9 cellular contexts compared by ENCODE assay signal in the genomic region with DNA sequence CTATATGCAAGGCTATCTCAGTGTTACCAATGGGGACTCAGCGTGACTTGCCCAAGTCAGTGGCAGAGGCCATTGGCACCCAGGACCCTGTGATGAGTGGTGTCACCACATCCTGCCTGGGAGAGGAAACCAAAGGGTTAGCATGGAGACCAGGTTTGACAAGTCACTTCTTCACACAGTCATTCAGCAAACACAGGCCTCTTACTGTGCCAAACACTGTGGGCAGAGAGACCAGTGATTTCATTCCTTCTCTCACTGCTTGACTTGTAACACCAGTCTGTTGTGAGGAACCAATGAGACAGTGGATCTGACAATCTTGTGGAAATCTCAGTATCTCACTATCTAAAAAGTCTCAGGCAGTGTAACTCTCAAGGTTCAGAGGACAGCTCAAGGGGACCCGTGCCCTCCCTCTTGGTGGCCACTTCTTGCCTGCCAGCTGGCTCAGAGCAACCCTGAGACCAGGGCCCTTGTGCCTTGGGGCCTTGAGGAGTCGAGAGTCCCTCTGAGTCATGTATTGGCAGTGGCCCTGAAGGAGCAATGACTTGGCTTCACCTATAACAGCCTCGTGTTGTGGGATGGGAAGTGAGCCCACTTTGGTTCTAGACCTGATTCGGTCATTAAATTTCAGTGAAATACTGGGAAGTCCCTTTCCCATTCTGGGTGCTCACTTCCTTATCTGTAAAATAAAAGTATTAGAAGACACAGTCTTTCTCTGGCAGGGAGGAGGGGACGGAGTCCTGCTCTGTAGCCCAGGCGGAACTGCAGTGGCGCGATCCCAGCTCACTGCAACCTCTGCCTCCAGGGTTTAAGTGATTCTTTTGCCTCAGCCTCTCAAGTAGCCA. TPM values are rescaled to one million over a fixed set of nuclear protein-coding genes. Genes with fewer than 3 reads are reported as not detected.
A peak's percentile ranks its signal among the peaks of the same experiment; 100 is the strongest.
DNase-seq lines count a peak whose midpoint lies in the region; ATAC-seq and TF ChIP-seq lines count a peak whose summit lies in the region.
"Had no signal": no experiment of that assay in that cellular context is flagged by ENCODE, and none has a peak within 500 bp of the region (broad histone marks: within the 10 kb centered on the region; RNA-seq: fewer than 3 reads in every experiment).

No MANE protein-coding gene starts in this region.

- no peak overlapping the region for H3K27ac ChIP-seq in thoracic aorta
- H3K27ac ChIP-seq: C4-2B had no signal

- no peaks in the 10 kb centered on the region for H3K36me3 Mint-ChIP-seq in activated naive CD4-positive, alpha-beta T cell treated with anti-CD3 and anti-CD28 coated beads, Interleukin-2, amount 50 U/mL, for 72 hours

- H3K9me3 Mint-ChIP-seq in activated naive CD4-positive, alpha-beta T cell treated with anti-CD3 and anti-CD28 coated beads, Interleukin-2, amount 50 U/mL, for 72 hours: no peaks in the 10 kb centered on the region

- no peak overlapping the region for H3K27ac Mint-ChIP-seq in activated naive CD4-positive, alpha-beta T cell treated with anti-CD3 and anti-CD28 coated beads, Interleukin-2, amount 50 U/mL, for 72 hours

- H3K9me3 ChIP-seq in thoracic aorta: no peaks in the 10 kb centered on the region

- DNase-seq in activated naive CD4-positive, alpha-beta T cell treated with anti-CD3 and anti-CD28 coated beads, Interleukin-2, amount 50 U/mL, for 72 hours (ENCODE audit: low spot score in 2 of 2): no peak
- DNase-seq in activated naive CD4-positive, alpha-beta T cell (lab: John Stamatoyannopoulos, UW): no peak
- peak; percentile 18 to 91 for DNase-seq in T47D (ENCODE audit: low read depth in 1 of 2, low spot score in 1 of 2)
- DNase-seq in thoracic aorta (ENCODE audit: low spot score): peak; percentile 31
- DNase-seq in T-helper 9 cell: no peak
- DNase-seq in stimulated activated CD4-positive, alpha-beta T cell treated with anti-CD3 and anti-CD28 coated beads, Interleukin-2, amount 100 ng/mL, for 24 hours: no peak
- DNase-seq in NCI-H1930 (lab: John Stamatoyannopoulos, UW): no peak

- in situ Hi-C loops in T47D (cut with HindIII; ENCODE audit: low pct_unique_long_range_greater_than_20kb, low sequenced_read_pairs): no loop called here

- TF ChIP-seq CTCF in thoracic aorta (IDR thresholded peaks at IDR 0.05): no peak

- H3K4me1 ChIP-seq in thoracic aorta (ENCODE audit: control insufficient read depth in 1 of 2, low read depth in 2 of 2): peaks cover 0 to 14% of the 10 kb centered on the region in 2 donors

- H3K27me3 ChIP-seq in thoracic aorta (replicated peaks; ENCODE audit: insufficient read depth): no peaks in the 10 kb centered on the region

- ATAC-seq in activated naive CD4-positive, alpha-beta T cell treated with anti-CD3 and anti-CD28 coated beads, Interleukin-2, amount 50 U/mL, for 72 hours: peak; percentile 79 to 82
- ATAC-seq in HG03045 (IDR thresholded peaks at IDR 0.05; ENCODE audit: unreplicated experiment) (peak; percentile 69), thoracic aorta (ENCODE audit: insufficient number of reproducible peaks, low FRiP score, low read depth) (peak; percentile 65)

- H3K36me3 ChIP-seq in thoracic aorta: no peaks in the 10 kb centered on the region

- no peak overlapping the region for H3K4me3 ChIP-seq in thoracic aorta

RNA-seq across cellular contexts. Expression of gene FABP6, which starts 1.6 kb away (rescaled TPM):
- not detected for total RNA-seq in activated naive CD4-positive, alpha-beta T cell treated with anti-CD3 and anti-CD28 coated beads, Interleukin-2, amount 50 U/mL, for 72 hours
- total RNA-seq in thoracic aorta: not detected

Comparison
In these comparisons a context has a peak if more than half of its experiments do, and no peak if none do; other contexts are left out.
1. DNase-seq: peak in T47D (2 of 2) and thoracic aorta (single experiment); none in activated naive CD4-positive, alpha-beta T cell treated with anti-CD3 and anti-CD28 coated beads, Interleukin-2, amount 50 U/mL, for 72 hours (0 of 2), activated naive CD4-positive, alpha-beta T cell (0 of 4), T-helper 9 cell (single experiment), stimulated activated CD4-positive, alpha-beta T cell treated with anti-CD3 and anti-CD28 coated beads, Interleukin-2, amount 100 ng/mL, for 24 hours (0 of 2) and NCI-H1930 (0 of 2).
2. Peak in every context shown above with its lines, with median percentiles within 50 percentile points of each other: ATAC-seq.